Comparison of ENCODE assay signal across 1 cellular context in the genomic region with DNA sequence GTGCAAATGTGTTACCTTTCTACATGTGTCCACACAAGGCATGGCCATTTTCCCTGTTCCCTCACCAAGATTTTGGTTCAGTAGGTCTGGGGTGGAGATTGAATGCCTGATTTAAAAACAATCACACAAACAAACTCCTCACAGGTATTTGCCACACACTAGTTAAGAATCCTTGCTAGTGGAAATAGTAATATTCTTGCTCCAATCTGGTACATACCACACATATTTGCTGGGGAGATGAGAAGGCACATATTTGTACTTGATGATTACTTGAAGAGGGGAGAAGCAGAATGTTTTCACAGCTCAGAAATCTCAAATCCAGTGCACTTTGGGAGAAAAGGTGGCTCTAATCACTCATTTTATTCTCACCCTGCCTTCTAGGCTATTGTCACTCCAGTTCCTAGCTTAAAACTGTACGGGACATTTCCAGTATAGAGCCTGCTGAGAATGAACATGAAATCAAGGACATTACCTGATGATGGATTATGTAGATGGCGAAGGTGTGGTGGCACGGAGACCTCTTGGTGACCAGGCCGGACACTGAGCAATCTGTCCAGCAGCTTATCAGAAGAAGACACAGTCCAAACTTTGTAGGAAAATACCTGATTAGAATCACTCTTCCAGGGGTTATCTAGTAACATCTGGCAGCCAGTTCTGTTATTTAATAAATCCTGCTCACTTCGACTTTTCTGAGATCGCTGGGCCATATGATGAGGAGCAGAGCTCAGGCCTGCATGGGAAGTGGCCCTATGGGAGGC.
TF ChIP-seq lines count a peak whose summit lies in the region.

No MANE protein-coding gene starts in this region.

TF ChIP-seq in K562, 482 proteins besides CTCF, POLR2A, EP300 and RAD21 (continued from another document):
- TF ChIP-seq TARDBP (IDR thresholded peaks at IDR 0.05) (no peak), TFAM (CRISPR knock-in tag; conservative IDR thresholded peaks at IDR 0.05) (no peak), TEAD4 (IDR thresholded peaks at IDR 0.05; ENCODE audit: low read length) (peak; percentile 72; the same call in 1 of the 2 replicates), TEAD4 (CRISPR knock-in tag; IDR thresholded peaks at IDR 0.05; ENCODE audit: borderline replicate concordance) (no peak)
- TF ChIP-seq, protein P1, sequence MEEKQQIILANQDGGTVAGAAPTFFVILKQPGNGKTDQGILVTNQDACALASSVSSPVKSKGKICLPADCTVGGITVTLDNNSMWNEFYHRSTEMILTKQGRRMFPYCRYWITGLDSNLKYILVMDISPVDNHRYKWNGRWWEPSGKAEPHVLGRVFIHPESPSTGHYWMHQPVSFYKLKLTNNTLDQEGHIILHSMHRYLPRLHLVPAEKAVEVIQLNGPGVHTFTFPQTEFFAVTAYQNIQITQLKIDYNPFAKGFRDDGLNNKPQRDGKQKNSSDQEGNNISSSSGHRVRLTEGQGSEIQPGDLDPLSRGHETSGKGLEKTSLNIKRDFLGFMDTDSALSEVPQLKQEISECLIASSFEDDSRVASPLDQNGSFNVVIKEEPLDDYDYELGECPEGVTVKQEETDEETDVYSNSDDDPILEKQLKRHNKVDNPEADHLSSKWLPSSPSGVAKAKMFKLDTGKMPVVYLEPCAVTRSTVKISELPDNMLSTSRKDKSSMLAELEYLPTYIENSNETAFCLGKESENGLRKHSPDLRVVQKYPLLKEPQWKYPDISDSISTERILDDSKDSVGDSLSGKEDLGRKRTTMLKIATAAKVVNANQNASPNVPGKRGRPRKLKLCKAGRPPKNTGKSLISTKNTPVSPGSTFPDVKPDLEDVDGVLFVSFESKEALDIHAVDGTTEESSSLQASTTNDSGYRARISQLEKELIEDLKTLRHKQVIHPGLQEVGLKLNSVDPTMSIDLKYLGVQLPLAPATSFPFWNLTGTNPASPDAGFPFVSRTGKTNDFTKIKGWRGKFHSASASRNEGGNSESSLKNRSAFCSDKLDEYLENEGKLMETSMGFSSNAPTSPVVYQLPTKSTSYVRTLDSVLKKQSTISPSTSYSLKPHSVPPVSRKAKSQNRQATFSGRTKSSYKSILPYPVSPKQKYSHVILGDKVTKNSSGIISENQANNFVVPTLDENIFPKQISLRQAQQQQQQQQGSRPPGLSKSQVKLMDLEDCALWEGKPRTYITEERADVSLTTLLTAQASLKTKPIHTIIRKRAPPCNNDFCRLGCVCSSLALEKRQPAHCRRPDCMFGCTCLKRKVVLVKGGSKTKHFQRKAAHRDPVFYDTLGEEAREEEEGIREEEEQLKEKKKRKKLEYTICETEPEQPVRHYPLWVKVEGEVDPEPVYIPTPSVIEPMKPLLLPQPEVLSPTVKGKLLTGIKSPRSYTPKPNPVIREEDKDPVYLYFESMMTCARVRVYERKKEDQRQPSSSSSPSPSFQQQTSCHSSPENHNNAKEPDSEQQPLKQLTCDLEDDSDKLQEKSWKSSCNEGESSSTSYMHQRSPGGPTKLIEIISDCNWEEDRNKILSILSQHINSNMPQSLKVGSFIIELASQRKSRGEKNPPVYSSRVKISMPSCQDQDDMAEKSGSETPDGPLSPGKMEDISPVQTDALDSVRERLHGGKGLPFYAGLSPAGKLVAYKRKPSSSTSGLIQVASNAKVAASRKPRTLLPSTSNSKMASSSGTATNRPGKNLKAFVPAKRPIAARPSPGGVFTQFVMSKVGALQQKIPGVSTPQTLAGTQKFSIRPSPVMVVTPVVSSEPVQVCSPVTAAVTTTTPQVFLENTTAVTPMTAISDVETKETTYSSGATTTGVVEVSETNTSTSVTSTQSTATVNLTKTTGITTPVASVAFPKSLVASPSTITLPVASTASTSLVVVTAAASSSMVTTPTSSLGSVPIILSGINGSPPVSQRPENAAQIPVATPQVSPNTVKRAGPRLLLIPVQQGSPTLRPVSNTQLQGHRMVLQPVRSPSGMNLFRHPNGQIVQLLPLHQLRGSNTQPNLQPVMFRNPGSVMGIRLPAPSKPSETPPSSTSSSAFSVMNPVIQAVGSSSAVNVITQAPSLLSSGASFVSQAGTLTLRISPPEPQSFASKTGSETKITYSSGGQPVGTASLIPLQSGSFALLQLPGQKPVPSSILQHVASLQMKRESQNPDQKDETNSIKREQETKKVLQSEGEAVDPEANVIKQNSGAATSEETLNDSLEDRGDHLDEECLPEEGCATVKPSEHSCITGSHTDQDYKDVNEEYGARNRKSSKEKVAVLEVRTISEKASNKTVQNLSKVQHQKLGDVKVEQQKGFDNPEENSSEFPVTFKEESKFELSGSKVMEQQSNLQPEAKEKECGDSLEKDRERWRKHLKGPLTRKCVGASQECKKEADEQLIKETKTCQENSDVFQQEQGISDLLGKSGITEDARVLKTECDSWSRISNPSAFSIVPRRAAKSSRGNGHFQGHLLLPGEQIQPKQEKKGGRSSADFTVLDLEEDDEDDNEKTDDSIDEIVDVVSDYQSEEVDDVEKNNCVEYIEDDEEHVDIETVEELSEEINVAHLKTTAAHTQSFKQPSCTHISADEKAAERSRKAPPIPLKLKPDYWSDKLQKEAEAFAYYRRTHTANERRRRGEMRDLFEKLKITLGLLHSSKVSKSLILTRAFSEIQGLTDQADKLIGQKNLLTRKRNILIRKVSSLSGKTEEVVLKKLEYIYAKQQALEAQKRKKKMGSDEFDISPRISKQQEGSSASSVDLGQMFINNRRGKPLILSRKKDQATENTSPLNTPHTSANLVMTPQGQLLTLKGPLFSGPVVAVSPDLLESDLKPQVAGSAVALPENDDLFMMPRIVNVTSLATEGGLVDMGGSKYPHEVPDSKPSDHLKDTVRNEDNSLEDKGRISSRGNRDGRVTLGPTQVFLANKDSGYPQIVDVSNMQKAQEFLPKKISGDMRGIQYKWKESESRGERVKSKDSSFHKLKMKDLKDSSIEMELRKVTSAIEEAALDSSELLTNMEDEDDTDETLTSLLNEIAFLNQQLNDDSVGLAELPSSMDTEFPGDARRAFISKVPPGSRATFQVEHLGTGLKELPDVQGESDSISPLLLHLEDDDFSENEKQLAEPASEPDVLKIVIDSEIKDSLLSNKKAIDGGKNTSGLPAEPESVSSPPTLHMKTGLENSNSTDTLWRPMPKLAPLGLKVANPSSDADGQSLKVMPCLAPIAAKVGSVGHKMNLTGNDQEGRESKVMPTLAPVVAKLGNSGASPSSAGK (IDR thresholded peaks at IDR 0.05) = no peak
- TF ChIP-seq, protein P2, sequence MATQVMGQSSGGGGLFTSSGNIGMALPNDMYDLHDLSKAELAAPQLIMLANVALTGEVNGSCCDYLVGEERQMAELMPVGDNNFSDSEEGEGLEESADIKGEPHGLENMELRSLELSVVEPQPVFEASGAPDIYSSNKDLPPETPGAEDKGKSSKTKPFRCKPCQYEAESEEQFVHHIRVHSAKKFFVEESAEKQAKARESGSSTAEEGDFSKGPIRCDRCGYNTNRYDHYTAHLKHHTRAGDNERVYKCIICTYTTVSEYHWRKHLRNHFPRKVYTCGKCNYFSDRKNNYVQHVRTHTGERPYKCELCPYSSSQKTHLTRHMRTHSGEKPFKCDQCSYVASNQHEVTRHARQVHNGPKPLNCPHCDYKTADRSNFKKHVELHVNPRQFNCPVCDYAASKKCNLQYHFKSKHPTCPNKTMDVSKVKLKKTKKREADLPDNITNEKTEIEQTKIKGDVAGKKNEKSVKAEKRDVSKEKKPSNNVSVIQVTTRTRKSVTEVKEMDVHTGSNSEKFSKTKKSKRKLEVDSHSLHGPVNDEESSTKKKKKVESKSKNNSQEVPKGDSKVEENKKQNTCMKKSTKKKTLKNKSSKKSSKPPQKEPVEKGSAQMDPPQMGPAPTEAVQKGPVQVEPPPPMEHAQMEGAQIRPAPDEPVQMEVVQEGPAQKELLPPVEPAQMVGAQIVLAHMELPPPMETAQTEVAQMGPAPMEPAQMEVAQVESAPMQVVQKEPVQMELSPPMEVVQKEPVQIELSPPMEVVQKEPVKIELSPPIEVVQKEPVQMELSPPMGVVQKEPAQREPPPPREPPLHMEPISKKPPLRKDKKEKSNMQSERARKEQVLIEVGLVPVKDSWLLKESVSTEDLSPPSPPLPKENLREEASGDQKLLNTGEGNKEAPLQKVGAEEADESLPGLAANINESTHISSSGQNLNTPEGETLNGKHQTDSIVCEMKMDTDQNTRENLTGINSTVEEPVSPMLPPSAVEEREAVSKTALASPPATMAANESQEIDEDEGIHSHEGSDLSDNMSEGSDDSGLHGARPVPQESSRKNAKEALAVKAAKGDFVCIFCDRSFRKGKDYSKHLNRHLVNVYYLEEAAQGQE (CRISPR knock-in tag; IDR thresholded peaks at IDR 0.05; ENCODE audit: low read depth) = no peak
